15 cellular contexts compared by ENCODE assay signal in genomic region chr1:155540000-155540874, GRCh38. TPM values are rescaled to one million over a fixed set of nuclear protein-coding genes. Genes with fewer than 3 reads are reported as not detected.
DNase-seq lines count a peak whose midpoint lies in the region; ATAC-seq, FAIRE-seq and TF ChIP-seq lines count a peak whose summit lies in the region.
"Had no signal": no experiment of that assay in that cellular context is flagged by ENCODE, and none has a peak within 500 bp of the region (broad histone marks: within the 10 kb centered on the region; RNA-seq: fewer than 3 reads in every experiment).

No MANE protein-coding gene starts in this region.

- DNase-seq in HepG2 (ENCODE audit: low spot score), result no peak
- no peak for DNase-seq in right lobe of liver
- DNase-seq in WTC11 (ENCODE audit: low spot score), result no peak
- no peak for DNase-seq in endothelial cell (ENCODE audit: low spot score)
- no peak for DNase-seq in NCI-H2171 treated with DMSO at 0.1 percent for 48 hours (lab: John Stamatoyannopoulos, UW)
- DNase-seq in substantia nigra (lab: John Stamatoyannopoulos, UW), result no peak
- no peak for DNase-seq in DMS153 (lab: John Stamatoyannopoulos, UW)
- DNase-seq in HCEC 1CT, result no peak
- DNase-seq: AML-193; gastrocnemius medialis; NCI-H1092 treated with DMSO at 0.1 percent for 48 hours; NCI-H446; pancreas; stimulated activated CD4-positive, alpha-beta T cell treated with anti-CD3 and anti-CD28 coated beads, Interleukin-12 subunit alpha, Interleukin-12 subunit beta, amount 100 ng/mL, for 4 hours had no signal

- no peak for TF ChIP-seq RAD21 in HepG2 (CRISPR knock-in tag; IDR thresholded peaks at IDR 0.05)

- ATAC-seq in HepG2, result peak; percentile 69
- no peak for ATAC-seq in right lobe of liver
- ATAC-seq in WTC11, result no peak
- ATAC-seq: gastrocnemius medialis, pancreas had no signal

- H3K4me2 ChIP-seq in HepG2 (ENCODE audit: low read depth, low read length), result no peak overlapping the region

- H3K36me3 ChIP-seq in HepG2 (replicated peaks in 1 of 2; ENCODE audit: control insufficient read depth in 1 of 2, insufficient read depth in 2 of 2, low read length in 2 of 2), result no peaks in the 10 kb centered on the region; a peak in 1 of 5 replicates
- no peaks in the 10 kb centered on the region for H3K36me3 ChIP-seq in right lobe of liver
- H3K36me3 ChIP-seq: breast epithelium, gastrocnemius medialis, pancreas had no signal

- peak overlapping the region; percentile 90 for H3K27ac Mint-ChIP-seq in WTC11
- H3K27ac Mint-ChIP-seq in endothelial cell (ENCODE audit: unreplicated experiment), result peak overlapping the region; percentile 53

- TF ChIP-seq CTCF in HepG2 (CRISPR knock-in tag; IDR thresholded peaks at IDR 0.05) (no peak), right lobe of liver (IDR thresholded peaks at IDR 0.05) (no peak), WTC11 (IDR thresholded peaks at IDR 0.05) (no peak), endothelial cell (IDR thresholded peaks at IDR 0.05; ENCODE audit: unreplicated experiment) (no peak)

- no peak for FAIRE-seq in HepG2 (lab: Jason Lieb, UNC)
- FAIRE-seq: pancreas had no signal

- TF ChIP-seq POLR2A in HepG2 (IDR thresholded peaks at IDR 0.05; ENCODE audit: insufficient read depth in 1 of 2, low read depth in 2 of 2, low read length in 2 of 2), result no peak
- TF ChIP-seq POLR2A in right lobe of liver (IDR thresholded peaks at IDR 0.05), result no peak

- H3K4me3 Mint-ChIP-seq in WTC11 (no peak overlapping the region), endothelial cell (ENCODE audit: unreplicated experiment) (no peak overlapping the region)

- CTCF ChIA-PET in HepG2 (lab: Yijun Ruan, JAX; ENCODE audit: low intra/inter-chr PET ratio, low total read pairs) (no interaction called here), WTC11 (lab: Charles Lee) (interaction anchor here (0.6 kb wide), 1 partner anchor 13 kb away, joined by 5 read pairs; no protein-coding TSS in a partner anchor)

- peaks cover 79% of the 10 kb centered on the region for H3K79me2 ChIP-seq in HepG2 (ENCODE audit: insufficient read depth, low read length)

- TF ChIP-seq EP300 in HepG2 (IDR thresholded peaks at IDR 0.05; ENCODE audit: low read depth in 2 of 2, low read length in 2 of 2) (no peak), HepG2 (CRISPR knock-in tag; IDR thresholded peaks at IDR 0.05; ENCODE audit: borderline replicate concordance) (no peak)

- no peak overlapping the region for H3K9ac ChIP-seq in HepG2 (ENCODE audit: insufficient read depth, low read depth, low read length)

- 87% methylated on average over 4 of the region's 4 CpGs for WGBS in HepG2 (ENCODE audit: low lambda C conversion rate)
- WGBS in right lobe of liver (ENCODE audit: insufficient coverage, low coverage, low lambda C conversion rate, missing lambda C conversion rate), result 82% methylated on average over 4 of the region's 4 CpGs

- no peaks in the 10 kb centered on the region for H3K9me3 Mint-ChIP-seq in WTC11
- H3K9me3 Mint-ChIP-seq in endothelial cell (ENCODE audit: unreplicated experiment), result no peaks in the 10 kb centered on the region

- H3K4me1 Mint-ChIP-seq in WTC11 (peaks cover 9% of the 10 kb centered on the region), endothelial cell (ENCODE audit: unreplicated experiment) (peaks cover 8% of the 10 kb centered on the region)

- peaks cover 31% of the 10 kb centered on the region for H4K20me1 ChIP-seq in HepG2 (ENCODE audit: insufficient read depth, low read length)

- H3K9me3 ChIP-seq in HepG2 (ENCODE audit: low read length) (no peaks in the 10 kb centered on the region), right lobe of liver (no peaks in the 10 kb centered on the region)
- H3K9me3 ChIP-seq: breast epithelium, gastrocnemius medialis, pancreas had no signal

- H2AFZ ChIP-seq in HepG2 (ENCODE audit: low read length), result no peak overlapping the region

- intact Hi-C loops in HepG2 (cut with micrococcal nuclease; ENCODE audit: unreplicated experiment) (no loop called here), right lobe of liver (cut with DNase I) (no loop called here)

- H3K36me3 Mint-ChIP-seq in WTC11 (no peaks in the 10 kb centered on the region), endothelial cell (ENCODE audit: low read depth, unreplicated experiment) (no peaks in the 10 kb centered on the region)

- H3K4me1 ChIP-seq in HepG2 (ENCODE audit: insufficient read depth, low read length) (peaks cover 35% of the 10 kb centered on the region), right lobe of liver (peaks cover 0 to 31% (median 3%) of the 10 kb centered on the region in 4 donors)
- H3K4me1 ChIP-seq: breast epithelium had no signal

- H3K27me3 Mint-ChIP-seq in WTC11 (ENCODE audit: low read depth) (no peaks in the 10 kb centered on the region), endothelial cell (ENCODE audit: unreplicated experiment) (peaks cover 2% of the 10 kb centered on the region)

- H3K4me3 ChIP-seq in HepG2 (replicated peaks in 1 of 3; ENCODE audit: insufficient read depth in 1 of 3, low read depth in 2 of 3, low read length in 3 of 3) (no peak overlapping the region), right lobe of liver (no peak overlapping the region)
- H3K4me3 ChIP-seq: breast epithelium, gastrocnemius medialis, pancreas had no signal

- BruUV-seq in HepG2 (replicated peaks; lab: Mats Ljungman, UMichigan), result no TSS peak

- peak overlapping the region; percentile 21 for H3K27ac ChIP-seq in HepG2 (ENCODE audit: extremely low read length, insufficient read depth, low read length)
- no peak overlapping the region for H3K27ac ChIP-seq in right lobe of liver
- no peak overlapping the region for H3K27ac ChIP-seq in substantia nigra (ENCODE audit: low read depth, low read length, poor library complexity, severe bottlenecking)
- H3K27ac ChIP-seq: breast epithelium, pancreas had no signal

- in situ Hi-C loops in HepG2 (cut with HindIII; ENCODE audit: extremely low pct_ligation_motif_present, low pct_unique_long_range_greater_than_20kb), result no loop called here

- no peaks in the 10 kb centered on the region for H3K27me3 ChIP-seq in HepG2 (ENCODE audit: control insufficient read depth in 1 of 2, insufficient read depth in 2 of 2, low read length in 2 of 2)
- no peaks in the 10 kb centered on the region for H3K27me3 ChIP-seq in right lobe of liver
- H3K27me3 ChIP-seq: breast epithelium, gastrocnemius medialis, pancreas had no signal

- POLR2A ChIA-PET in HepG2 (lab: Yijun Ruan, JAX) (interaction anchor here (0.9 to 1.1 kb wide), 3 partner anchors 22 to 278 kb away, joined by 3 to 4 read pairs (median 3); partner anchors contain the start of genes ASH1L and SCAMP3), WTC11 (lab: Charles Lee) (no interaction called here)

TF ChIP-seq in HepG2, 621 proteins besides CTCF, POLR2A, EP300 and RAD21 (continues in another document):
- TF ChIP-seq ZNF256 (CRISPR knock-in tag; conservative IDR thresholded peaks at IDR 0.05) (no peak), MLLT10 (CRISPR knock-in tag; IDR thresholded peaks at IDR 0.05) (no peak), MBD4 (IDR thresholded peaks at IDR 0.05; ENCODE audit: borderline replicate concordance, low read length) (no peak), HES4 (CRISPR knock-in tag; IDR thresholded peaks at IDR 0.05; ENCODE audit: borderline replicate concordance) (no peak)

TF ChIP-seq in WTC11, 78 proteins besides CTCF, POLR2A, EP300 and RAD21 (continues in another document):
- TF ChIP-seq ZNF232 (CRISPR knock-in tag; IDR thresholded peaks at IDR 0.05) (no peak), CBFB (CRISPR knock-in tag; IDR thresholded peaks at IDR 0.05; ENCODE audit: low read depth) (no peak), ATF1 (CRISPR knock-in tag; IDR thresholded peaks at IDR 0.05) (no peak)
- TF ChIP-seq, protein P1, sequence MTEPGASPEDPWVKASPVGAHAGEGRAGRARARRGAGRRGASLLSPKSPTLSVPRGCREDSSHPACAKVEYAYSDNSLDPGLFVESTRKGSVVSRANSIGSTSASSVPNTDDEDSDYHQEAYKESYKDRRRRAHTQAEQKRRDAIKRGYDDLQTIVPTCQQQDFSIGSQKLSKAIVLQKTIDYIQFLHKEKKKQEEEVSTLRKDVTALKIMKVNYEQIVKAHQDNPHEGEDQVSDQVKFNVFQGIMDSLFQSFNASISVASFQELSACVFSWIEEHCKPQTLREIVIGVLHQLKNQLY (CRISPR knock-in tag; IDR thresholded peaks at IDR 0.05), result no peak

RNA-seq across cellular contexts. Expression of gene ASH1L, which starts 22.4 kb away (rescaled TPM):
- total RNA-seq in HepG2 (2016; rRNA removed; fragmentation: Illumina TruSeq; extraction: Trizol), result 15.3 and 16.5 TPM in 2 replicates
- total RNA-seq in HepG2 (2016; cell fraction: cytosol; rRNA removed; fragmentation: Illumina TruSeq; extraction: Trizol; ENCODE audit: low read depth), result 19.6 and 20.3 TPM in 2 replicates
- total RNA-seq in HepG2 (2016; cell fraction: insoluble cytoplasmic fraction; rRNA removed; fragmentation: Illumina TruSeq; extraction: Trizol), result 14.4 and 14.8 TPM in 2 replicates
- total RNA-seq in HepG2 (2016; cell fraction: membrane; rRNA removed; fragmentation: Illumina TruSeq; extraction: Trizol), result 9.8 and 10.0 TPM in 2 replicates
- total RNA-seq in HepG2 (2016; cell fraction: nucleus; rRNA removed; fragmentation: Illumina TruSeq; extraction: Trizol), result 33.1 and 33.8 TPM in 2 replicates
- 9.2 and 10.2 TPM in 2 replicates for polyA plus RNA-seq in HepG2 (2011; rRNA removed)
- polyA plus RNA-seq in HepG2 (2011; cell fraction: cytosol; rRNA removed), result 6.4 and 7.0 TPM in 2 replicates
- polyA plus RNA-seq in HepG2 (2011; cell fraction: nucleus; rRNA removed), result 25.8 and 26.9 TPM in 2 replicates
- polyA plus RNA-seq in HepG2 (2012), result 9.5 and 10.7 TPM in 2 replicates
- polyA plus RNA-seq in HepG2 (2016; cell fraction: cytosol; fragmentation: Illumina TruSeq; extraction: Trizol; ENCODE audit: low read depth), result 0.15 and 0.16 TPM in 2 replicates
- 4.2 and 5.1 TPM in 2 replicates for polyA plus RNA-seq in HepG2 (2016; cell fraction: insoluble cytoplasmic fraction; fragmentation: Illumina TruSeq; extraction: Trizol; ENCODE audit: low read depth)
- 0.31 and 0.43 TPM in 2 replicates for polyA plus RNA-seq in HepG2 (2016; cell fraction: membrane; fragmentation: Illumina TruSeq; extraction: Trizol; ENCODE audit: low read depth)
- polyA plus RNA-seq in HepG2 (2016; cell fraction: nucleus; fragmentation: Illumina TruSeq; extraction: Trizol; ENCODE audit: insufficient read depth, low read depth), result 17.2 and 21.7 TPM in 2 replicates
- polyA minus RNA-seq in HepG2 (2011; rRNA and poly(A)+ RNA removed; ENCODE audit: low replicate concordance), result 27.4 and 50.2 TPM in 2 replicates
- 12.0 and 13.7 TPM in 2 replicates for polyA minus RNA-seq in HepG2 (2011; cell fraction: cytosol; rRNA and poly(A)+ RNA removed)
- polyA minus RNA-seq in HepG2 (2011; cell fraction: nucleus; rRNA and poly(A)+ RNA removed), result 67.2 and 85.5 TPM in 2 replicates
- total RNA-seq in right lobe of liver, result 10 to 100 TPM; 13.9 to 24.3 (median 17.6) TPM
- 26.6 to 29.3 TPM (median 27.0 TPM) in 3 replicates for total RNA-seq in WTC11 (2021)
- total RNA-seq in endothelial cell (ENCODE audit: unreplicated experiment), result 28.5 TPM
